ENCODE assay signal across 1 cellular context in the genomic region with DNA sequence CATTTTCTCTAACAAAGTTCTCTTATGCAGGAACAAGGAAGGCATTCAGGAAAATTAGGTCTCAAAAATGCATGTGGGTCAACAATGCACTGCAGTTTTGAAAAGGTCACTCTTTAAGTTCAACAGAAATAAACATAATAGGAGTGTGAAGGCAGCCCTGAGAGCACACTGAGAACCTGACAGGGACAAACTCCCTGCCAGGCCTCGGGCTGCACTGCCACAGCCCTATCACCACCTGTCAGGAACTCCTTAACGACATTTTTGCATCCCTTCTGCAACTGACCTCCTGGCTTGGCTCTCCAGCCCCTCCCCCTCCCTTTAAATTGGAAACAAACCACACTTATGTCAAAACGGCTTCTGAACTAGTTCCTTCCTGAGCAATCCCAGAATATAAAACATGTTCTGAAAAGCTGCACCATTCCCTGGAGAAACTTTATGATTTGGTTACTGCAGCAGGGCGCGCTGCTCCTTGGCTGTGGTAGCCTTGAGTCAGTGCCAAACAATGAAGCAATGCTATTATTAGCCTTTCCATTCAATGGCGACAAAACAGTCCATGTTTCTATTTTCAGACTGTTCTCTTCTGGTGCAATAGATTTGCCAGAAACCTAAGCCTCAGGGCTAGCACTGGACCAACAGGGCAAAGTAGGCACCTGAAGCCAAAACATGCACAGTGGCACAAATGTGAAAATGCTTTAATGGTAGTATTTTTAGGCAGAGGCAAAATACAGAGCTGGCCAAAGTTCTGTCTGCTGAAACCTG.
TF ChIP-seq lines count a peak whose summit lies in the region.

No MANE protein-coding gene starts in this region.

TF ChIP-seq in HepG2, 621 proteins besides CTCF, POLR2A, EP300 and RAD21 (continued from another document):
- TF ChIP-seq RERE (CRISPR knock-in tag; IDR thresholded peaks at IDR 0.05; ENCODE audit: low read depth) (no peak), SKIL (CRISPR knock-in tag; IDR thresholded peaks at IDR 0.05; ENCODE audit: borderline replicate concordance) (no peak), CEBPG (CRISPR knock-in tag; IDR thresholded peaks at IDR 0.05) (peak; percentile 49), SOX13 (IDR thresholded peaks at IDR 0.05) (no peak), SOX13 (CRISPR knock-in tag; conservative IDR thresholded peaks at IDR 0.05 in 1 of 2, IDR thresholded peaks at IDR 0.05 in 1 of 2) (0 out of 4 replicates have a peak, but pooled peaks of 1 of the 2 experiments have one; percentile 18), ZNF775 (CRISPR knock-in tag; IDR thresholded peaks at IDR 0.05; ENCODE audit: borderline replicate concordance) (no peak), NKX3-1 (CRISPR knock-in tag; IDR thresholded peaks at IDR 0.05) (no peak), ASH2L (IDR thresholded peaks at IDR 0.05; ENCODE audit: insufficient read length, low read depth, low read length) (no peak), ELF3 (CRISPR knock-in tag; IDR thresholded peaks at IDR 0.05) (0 out of 2 replicates have a peak, but pooled peaks have one; percentile 34), SALL2 (CRISPR knock-in tag; IDR thresholded peaks at IDR 0.05) (no peak), ZGPAT (CRISPR knock-in tag; IDR thresholded peaks at IDR 0.05) (0 out of 2 replicates have a peak, but pooled peaks have one; percentile 18)
- TF ChIP-seq, protein P1, sequence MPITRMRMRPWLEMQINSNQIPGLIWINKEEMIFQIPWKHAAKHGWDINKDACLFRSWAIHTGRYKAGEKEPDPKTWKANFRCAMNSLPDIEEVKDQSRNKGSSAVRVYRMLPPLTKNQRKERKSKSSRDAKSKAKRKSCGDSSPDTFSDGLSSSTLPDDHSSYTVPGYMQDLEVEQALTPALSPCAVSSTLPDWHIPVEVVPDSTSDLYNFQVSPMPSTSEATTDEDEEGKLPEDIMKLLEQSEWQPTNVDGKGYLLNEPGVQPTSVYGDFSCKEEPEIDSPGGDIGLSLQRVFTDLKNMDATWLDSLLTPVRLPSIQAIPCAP (CRISPR knock-in tag; IDR thresholded peaks at IDR 0.05; ENCODE audit: low read depth): no peak
- TF ChIP-seq, protein P2, sequence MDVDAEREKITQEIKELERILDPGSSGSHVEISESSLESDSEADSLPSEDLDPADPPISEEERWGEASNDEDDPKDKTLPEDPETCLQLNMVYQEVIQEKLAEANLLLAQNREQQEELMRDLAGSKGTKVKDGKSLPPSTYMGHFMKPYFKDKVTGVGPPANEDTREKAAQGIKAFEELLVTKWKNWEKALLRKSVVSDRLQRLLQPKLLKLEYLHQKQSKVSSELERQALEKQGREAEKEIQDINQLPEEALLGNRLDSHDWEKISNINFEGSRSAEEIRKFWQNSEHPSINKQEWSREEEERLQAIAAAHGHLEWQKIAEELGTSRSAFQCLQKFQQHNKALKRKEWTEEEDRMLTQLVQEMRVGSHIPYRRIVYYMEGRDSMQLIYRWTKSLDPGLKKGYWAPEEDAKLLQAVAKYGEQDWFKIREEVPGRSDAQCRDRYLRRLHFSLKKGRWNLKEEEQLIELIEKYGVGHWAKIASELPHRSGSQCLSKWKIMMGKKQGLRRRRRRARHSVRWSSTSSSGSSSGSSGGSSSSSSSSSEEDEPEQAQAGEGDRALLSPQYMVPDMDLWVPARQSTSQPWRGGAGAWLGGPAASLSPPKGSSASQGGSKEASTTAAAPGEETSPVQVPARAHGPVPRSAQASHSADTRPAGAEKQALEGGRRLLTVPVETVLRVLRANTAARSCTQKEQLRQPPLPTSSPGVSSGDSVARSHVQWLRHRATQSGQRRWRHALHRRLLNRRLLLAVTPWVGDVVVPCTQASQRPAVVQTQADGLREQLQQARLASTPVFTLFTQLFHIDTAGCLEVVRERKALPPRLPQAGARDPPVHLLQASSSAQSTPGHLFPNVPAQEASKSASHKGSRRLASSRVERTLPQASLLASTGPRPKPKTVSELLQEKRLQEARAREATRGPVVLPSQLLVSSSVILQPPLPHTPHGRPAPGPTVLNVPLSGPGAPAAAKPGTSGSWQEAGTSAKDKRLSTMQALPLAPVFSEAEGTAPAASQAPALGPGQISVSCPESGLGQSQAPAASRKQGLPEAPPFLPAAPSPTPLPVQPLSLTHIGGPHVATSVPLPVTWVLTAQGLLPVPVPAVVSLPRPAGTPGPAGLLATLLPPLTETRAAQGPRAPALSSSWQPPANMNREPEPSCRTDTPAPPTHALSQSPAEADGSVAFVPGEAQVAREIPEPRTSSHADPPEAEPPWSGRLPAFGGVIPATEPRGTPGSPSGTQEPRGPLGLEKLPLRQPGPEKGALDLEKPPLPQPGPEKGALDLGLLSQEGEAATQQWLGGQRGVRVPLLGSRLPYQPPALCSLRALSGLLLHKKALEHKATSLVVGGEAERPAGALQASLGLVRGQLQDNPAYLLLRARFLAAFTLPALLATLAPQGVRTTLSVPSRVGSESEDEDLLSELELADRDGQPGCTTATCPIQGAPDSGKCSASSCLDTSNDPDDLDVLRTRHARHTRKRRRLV (CRISPR knock-in tag; IDR thresholded peaks at IDR 0.05): no peak
